In genomic region chr9:9523476-9523875, GRCh38 we compare ENCODE assay signal across 1 cellular context.
TF ChIP-seq lines count a peak whose summit lies in the region.

No MANE protein-coding gene starts in this region.

TF ChIP-seq in H1, 55 proteins besides CTCF, POLR2A, EP300 and RAD21 (continued from another document):
- no peak for TF ChIP-seq CHD2 (IDR thresholded peaks at IDR 0.05; ENCODE audit: low read length)
- no peak for TF ChIP-seq SRF (IDR thresholded peaks at IDR 0.05; ENCODE audit: low read depth, low read length)
- TF ChIP-seq SIX5 (IDR thresholded peaks at IDR 0.05; ENCODE audit: low read depth, low read length), result no peak
- no peak for TF ChIP-seq YY1 (IDR thresholded peaks at IDR 0.05; ENCODE audit: low read depth, low read length)
- TF ChIP-seq ATF3 (IDR thresholded peaks at IDR 0.05; ENCODE audit: insufficient read depth, low read depth, low read length), result no peak
- TF ChIP-seq EGR1 (IDR thresholded peaks at IDR 0.05; ENCODE audit: borderline replicate concordance, low read depth, low read length), result no peak
- no peak for TF ChIP-seq TCF12 (IDR thresholded peaks at IDR 0.05; ENCODE audit: low read depth, low read length)
- TF ChIP-seq RFX5 (IDR thresholded peaks at IDR 0.05; ENCODE audit: borderline replicate concordance, low read depth, low read length), result no peak
- no peak for TF ChIP-seq NANOG (IDR thresholded peaks at IDR 0.05; ENCODE audit: insufficient read depth, low read depth, low read length, poor library complexity, severe bottlenecking)
- TF ChIP-seq CBX8 (IDR thresholded peaks at IDR 0.05; ENCODE audit: borderline replicate concordance, low read depth, low read length), result no peak
- no peak for TF ChIP-seq POLR2AphosphoS5 (IDR thresholded peaks at IDR 0.05; ENCODE audit: low read depth, low read length)
- TF ChIP-seq RNF2 (IDR thresholded peaks at IDR 0.05; ENCODE audit: borderline replicate concordance, low read depth, low read length, missing control alignments, poor library complexity, severe bottlenecking), result no peak
- TF ChIP-seq CREB1 (IDR thresholded peaks at IDR 0.05), result no peak
- no peak for TF ChIP-seq SIRT6 (IDR thresholded peaks at IDR 0.05; ENCODE audit: low read length)
